8 cellular contexts compared by ENCODE assay signal in the genomic region with DNA sequence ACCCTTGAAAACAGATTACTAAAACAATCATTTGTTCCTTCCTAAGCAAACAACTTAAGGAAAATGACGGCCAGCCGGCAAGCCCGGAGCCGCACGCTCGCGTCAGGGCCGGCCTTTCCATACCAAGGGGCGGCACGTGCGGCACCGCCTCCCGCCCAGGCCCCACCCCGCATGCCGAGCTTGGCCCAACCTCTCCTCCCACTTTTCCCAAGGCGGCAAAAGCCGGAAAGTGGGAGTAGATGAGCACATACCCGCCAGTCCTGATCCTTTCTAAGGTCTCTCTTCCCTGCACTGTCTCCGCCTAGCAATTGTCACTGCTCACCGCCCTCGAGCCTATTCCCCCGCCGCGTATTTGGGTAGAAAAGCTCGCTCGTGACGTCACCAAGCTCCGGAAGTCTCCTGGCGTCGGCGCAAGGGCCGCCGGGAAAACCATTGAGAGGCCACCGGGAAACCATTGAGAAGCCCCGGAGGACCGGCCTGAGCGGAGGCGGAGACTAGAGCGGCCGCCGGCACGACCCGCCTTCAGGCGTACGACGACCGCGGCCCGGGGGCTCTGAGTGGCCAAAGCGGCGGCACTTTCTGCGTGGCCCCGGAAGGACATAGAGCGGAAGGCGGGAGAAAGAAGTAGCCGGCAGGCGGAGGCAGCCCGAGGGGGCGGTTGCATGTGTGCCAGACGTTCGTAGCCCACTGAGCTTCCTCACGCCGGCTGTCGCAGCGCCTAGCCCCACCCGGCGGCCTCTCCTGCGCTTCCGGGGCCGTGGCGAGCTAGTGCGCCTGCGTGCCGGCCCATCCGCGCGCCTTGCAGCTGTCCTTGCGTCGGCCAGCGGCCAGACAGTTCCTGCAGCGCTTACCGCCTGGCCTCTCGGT. TPM values are rescaled to one million over a fixed set of nuclear protein-coding genes. Genes with fewer than 3 reads are reported as not detected.
DNase-seq lines count a peak whose midpoint lies in the region; ATAC-seq and TF ChIP-seq lines count a peak whose summit lies in the region.

A gene with protein sequence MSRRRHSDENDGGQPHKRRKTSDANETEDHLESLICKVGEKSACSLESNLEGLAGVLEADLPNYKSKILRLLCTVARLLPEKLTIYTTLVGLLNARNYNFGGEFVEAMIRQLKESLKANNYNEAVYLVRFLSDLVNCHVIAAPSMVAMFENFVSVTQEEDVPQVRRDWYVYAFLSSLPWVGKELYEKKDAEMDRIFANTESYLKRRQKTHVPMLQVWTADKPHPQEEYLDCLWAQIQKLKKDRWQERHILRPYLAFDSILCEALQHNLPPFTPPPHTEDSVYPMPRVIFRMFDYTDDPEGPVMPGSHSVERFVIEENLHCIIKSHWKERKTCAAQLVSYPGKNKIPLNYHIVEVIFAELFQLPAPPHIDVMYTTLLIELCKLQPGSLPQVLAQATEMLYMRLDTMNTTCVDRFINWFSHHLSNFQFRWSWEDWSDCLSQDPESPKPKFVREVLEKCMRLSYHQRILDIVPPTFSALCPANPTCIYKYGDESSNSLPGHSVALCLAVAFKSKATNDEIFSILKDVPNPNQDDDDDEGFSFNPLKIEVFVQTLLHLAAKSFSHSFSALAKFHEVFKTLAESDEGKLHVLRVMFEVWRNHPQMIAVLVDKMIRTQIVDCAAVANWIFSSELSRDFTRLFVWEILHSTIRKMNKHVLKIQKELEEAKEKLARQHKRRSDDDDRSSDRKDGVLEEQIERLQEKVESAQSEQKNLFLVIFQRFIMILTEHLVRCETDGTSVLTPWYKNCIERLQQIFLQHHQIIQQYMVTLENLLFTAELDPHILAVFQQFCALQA (plus strand): TSS at position 830 of the 867 bp plus-strand sequence. CDS start 61 bp downstream, outside the sequence.
Gene TSTD2 (minus strand): TSS at position 377 of the 867 bp plus-strand sequence. CDS start 5,806 bp downstream, outside the sequence.

- H3K18ac ChIP-seq in trophoblast cell (ENCODE audit: low read length) = peak within 1 kb of the TSS; percentile 93

- peak; percentile 88 for ATAC-seq in HG02763 (IDR thresholded peaks at IDR 0.05; ENCODE audit: unreplicated experiment)
- peak; percentile 94 for ATAC-seq in activated naive CD8-positive, alpha-beta T cell treated with anti-CD3 and anti-CD28 coated beads, Interleukin-2, amount 50 U/mL, for 24 hours

- TF ChIP-seq EP300 in transverse colon (IDR thresholded peaks at IDR 0.05; ENCODE audit: low read depth) = no peak

- H2AK5ac ChIP-seq in trophoblast cell (ENCODE audit: low read length) = peak within 1 kb of the TSS; percentile 6

- DNase-seq in GM12865 (ENCODE audit: low read depth) (peak; percentile 99), NCI-H1417 treated with DMSO at 0.1 percent for 48 hours (lab: John Stamatoyannopoulos, UW) (peak; percentile 99), SW480 (ENCODE audit: low spot score) (peak; percentile 99), cardiac muscle cell (ENCODE audit: low read depth in 1 of 2, low spot score in 1 of 2) (peak; percentile 99), trophoblast cell (peak; percentile 96 to 98), transverse colon (peak; percentile 97)
- DNase-seq in activated naive CD8-positive, alpha-beta T cell treated with anti-CD3 and anti-CD28 coated beads, Interleukin-2, amount 50 U/mL, for 24 hours = peak; percentile 95

- peak within 1 kb of the TSS; percentile 100 for H3K4me3 Mint-ChIP-seq in activated naive CD8-positive, alpha-beta T cell treated with anti-CD3 and anti-CD28 coated beads, Interleukin-2, amount 50 U/mL, for 24 hours

- H3K4me1 ChIP-seq in cardiac muscle cell (ENCODE audit: low read depth) (peaks cover 40% of the 10 kb centered on the region), trophoblast cell (ENCODE audit: control insufficient read depth in 1 of 2, insufficient read depth in 2 of 2, low read length in 2 of 2) (peaks cover 5 to 7% of the 10 kb centered on the region in 2 experiments), transverse colon (peaks cover 23 to 63% (median 43%) of the 10 kb centered on the region in 4 donors)

- H3K27ac ChIP-seq in cardiac muscle cell (peak within 1 kb of the TSS; percentile 99), trophoblast cell (ENCODE audit: low read depth, low read length) (peak within 1 kb of the TSS; percentile 100), transverse colon (peak within 1 kb of the TSS; percentile 94 to 99 (median 98))

- no peak within 1 kb of the TSS for H2BK12ac ChIP-seq in trophoblast cell (ENCODE audit: low read length)

- H3K4me3 ChIP-seq in GM12865 (ENCODE audit: low read depth, low read length) (peak within 1 kb of the TSS; percentile 100), cardiac muscle cell (peak within 1 kb of the TSS; percentile 87), trophoblast cell (ENCODE audit: low read depth, low read length) (peak within 1 kb of the TSS; percentile 97), transverse colon (peak within 1 kb of the TSS; percentile 83 to 98 (median 92))

- peak within 1 kb of the TSS; percentile 87 for H4K12ac ChIP-seq in trophoblast cell (ENCODE audit: low read depth, low read length)

- peak within 1 kb of the TSS; percentile 74 for H3K4me2 ChIP-seq in trophoblast cell (ENCODE audit: low read length)

- H3K9me3 Mint-ChIP-seq in activated naive CD8-positive, alpha-beta T cell treated with anti-CD3 and anti-CD28 coated beads, Interleukin-2, amount 50 U/mL, for 24 hours = no peaks in the 10 kb centered on the region

- H3K36me3 Mint-ChIP-seq in activated naive CD8-positive, alpha-beta T cell treated with anti-CD3 and anti-CD28 coated beads, Interleukin-2, amount 50 U/mL, for 24 hours (ENCODE audit: low read depth) = peaks cover 33% of the 10 kb centered on the region

- H3K79me1 ChIP-seq in trophoblast cell (ENCODE audit: low read length) = peaks cover 23% of the 10 kb centered on the region

- peak within 1 kb of the TSS; percentile 75 for H3K4ac ChIP-seq in trophoblast cell (ENCODE audit: low read depth, low read length)

- peaks cover 20% of the 10 kb centered on the region for H3K79me2 ChIP-seq in trophoblast cell (ENCODE audit: control insufficient read depth, insufficient read depth, low read length, poor library complexity)

- peak within 1 kb of the TSS; percentile 84 for H2AFZ ChIP-seq in trophoblast cell (ENCODE audit: insufficient read depth, low read length, poor library complexity)

- H3K27me3 ChIP-seq in cardiac muscle cell (no peaks in the 10 kb centered on the region), trophoblast cell (ENCODE audit: insufficient read depth, low read length) (no peaks in the 10 kb centered on the region), transverse colon (no peaks in the 10 kb centered on the region)

- H3K9ac ChIP-seq in trophoblast cell (ENCODE audit: low read length) = peak within 1 kb of the TSS; percentile 98

- H3K23ac ChIP-seq in trophoblast cell (ENCODE audit: low read length) = no peak within 1 kb of the TSS

- no peaks in the 10 kb centered on the region for H3K27me3 Mint-ChIP-seq in activated naive CD8-positive, alpha-beta T cell treated with anti-CD3 and anti-CD28 coated beads, Interleukin-2, amount 50 U/mL, for 24 hours

- peaks cover 50% of the 10 kb centered on the region for H3K4me1 Mint-ChIP-seq in activated naive CD8-positive, alpha-beta T cell treated with anti-CD3 and anti-CD28 coated beads, Interleukin-2, amount 50 U/mL, for 24 hours

- peak within 1 kb of the TSS; percentile 80 for H4K8ac ChIP-seq in trophoblast cell (ENCODE audit: low read depth, low read length)

- peak within 1 kb of the TSS; percentile 96 for H4K91ac ChIP-seq in trophoblast cell (ENCODE audit: low read depth, low read length)

- in situ Hi-C loops in transverse colon (cut with MboI; ENCODE audit: low pct_ligation_motif_present in 1 of 4, low pct_unique_long_range_greater_than_20kb in 1 of 4, low sequenced_read_pairs in 3 of 4) = no loop called here

- H3K27ac Mint-ChIP-seq in activated naive CD8-positive, alpha-beta T cell treated with anti-CD3 and anti-CD28 coated beads, Interleukin-2, amount 50 U/mL, for 24 hours = peak within 1 kb of the TSS; percentile 100

- H3K9me3 ChIP-seq in cardiac muscle cell (ENCODE audit: low read depth) (no peaks in the 10 kb centered on the region), trophoblast cell (ENCODE audit: insufficient read depth, low read depth, low read length) (no peaks in the 10 kb centered on the region), transverse colon (no peaks in the 10 kb centered on the region)

- peak within 1 kb of the TSS; percentile 84 for H2BK120ac ChIP-seq in trophoblast cell (ENCODE audit: insufficient read depth, low read length, poor library complexity)

- H3K14ac ChIP-seq in trophoblast cell (ENCODE audit: low read length) = peak within 1 kb of the TSS; percentile 94

- TF ChIP-seq CTCF in GM12865 (IDR thresholded peaks at IDR 0.05; ENCODE audit: insufficient read depth, low read depth, low read length, missing control alignments) (no peak), cardiac muscle cell (IDR thresholded peaks at IDR 0.05; ENCODE audit: low read depth, low read length) (no peak), transverse colon (IDR thresholded peaks at IDR 0.05) (peak in 1 of 5 experiments; percentile 3)

- peak; percentile 91 for TF ChIP-seq POLR2A in transverse colon (IDR thresholded peaks at IDR 0.05)

- H3K36me3 ChIP-seq in cardiac muscle cell = no peaks in the 10 kb centered on the region
- H3K36me3 ChIP-seq in trophoblast cell (ENCODE audit: control insufficient read depth in 1 of 2, insufficient read depth in 2 of 2, low read length in 2 of 2) = no peaks in the 10 kb centered on the region
- no peaks in the 10 kb centered on the region for H3K36me3 ChIP-seq in transverse colon

- intact Hi-C loops in transverse colon (cut with DNase I; ENCODE audit: low total_unique reads) = no loop called here

- H2BK5ac ChIP-seq in trophoblast cell (ENCODE audit: low read depth, low read length, poor library complexity) = peak within 1 kb of the TSS; percentile 96

- WGBS in trophoblast cell (ENCODE audit: extremely low coverage, insufficient coverage, insufficient read length) = no CpG with 5 or more reads among the region's 83 CpGs
- WGBS in transverse colon (ENCODE audit: low coverage in 1 of 2), 2 donors = 1% methylated on average over 43 of the region's 83 CpGs; no CpG with 5 or more reads in 1 of the 2 donors

RNA-seq across cellular contexts. Expression of the first gene that starts in this region (rescaled TPM):
- total RNA-seq in cardiac muscle cell (22.1 and 26.6 TPM in 2 replicates), transverse colon (10 to 100 TPM; 24.6 to 40.4 (median 30.6) TPM)
- 34.4 and 39.2 TPM in 2 replicates for polyA plus RNA-seq in cardiac muscle cell
- 25.6 and 27.9 TPM in 2 replicates for polyA plus RNA-seq in trophoblast cell (2013)

RNA-seq across cellular contexts. Expression of gene TSTD2, which starts in this region (rescaled TPM):
- 22.6 and 25.9 TPM in 2 replicates for total RNA-seq in cardiac muscle cell
- polyA plus RNA-seq in cardiac muscle cell = 14.6 and 17.2 TPM in 2 replicates
- polyA plus RNA-seq in trophoblast cell (2013) = 12.4 TPM in 2 replicates
- 10 to 100 TPM; 13.8 to 27.0 (median 20.3) TPM for total RNA-seq in transverse colon

Comparison
In these comparisons a context has a peak if more than half of its experiments do, and no peak if none do; other contexts are left out.
1. Peak in every context shown above with its lines: DNase-seq, ATAC-seq, H3K4me3 ChIP-seq and H3K27ac ChIP-seq.